In genomic region chr22:39519681-39520053, GRCh38 we compare ENCODE assay signal across 1 cellular context.
A peak's percentile ranks its signal among the peaks of the same experiment; 100 is the strongest.
TF ChIP-seq lines count a peak whose summit lies in the region.

No MANE protein-coding gene starts in this region.

TF ChIP-seq in K562, 482 proteins besides CTCF, POLR2A, EP300 and RAD21 (continued from another document and continues in another):
- TF ChIP-seq CUX1 (CRISPR knock-in tag; IDR thresholded peaks at IDR 0.05) (no peak), ZNF24 (IDR thresholded peaks at IDR 0.05) (no peak), ZNF431 (CRISPR knock-in tag; IDR thresholded peaks at IDR 0.05) (no peak), MTA3 (IDR thresholded peaks at IDR 0.05; ENCODE audit: borderline replicate concordance) (no peak), SIX5 (IDR thresholded peaks at IDR 0.05; ENCODE audit: borderline replicate concordance in 1 of 2, insufficient read depth in 1 of 2, low read depth in 1 of 2, low read length in 2 of 2) (no peak), DNMT1 (IDR thresholded peaks at IDR 0.05) (no peak), EZH2 (IDR thresholded peaks at IDR 0.05; ENCODE audit: borderline replicate concordance, low read depth, low read length) (no peak), ETV6 (IDR thresholded peaks at IDR 0.05; ENCODE audit: borderline replicate concordance in 1 of 2, low read depth in 2 of 2, low read length in 1 of 2) (no peak), ETV6 (CRISPR knock-in tag; IDR thresholded peaks at IDR 0.05; ENCODE audit: borderline replicate concordance) (no peak), ESRRB (CRISPR knock-in tag; IDR thresholded peaks at IDR 0.05; ENCODE audit: borderline replicate concordance) (no peak), TCF7L2 (IDR thresholded peaks at IDR 0.05; ENCODE audit: low read depth, low read length) (no peak), MCM2 (IDR thresholded peaks at IDR 0.05; ENCODE audit: low read depth) (no peak), SLC30A9 (CRISPR knock-in tag; IDR thresholded peaks at IDR 0.05) (no peak), FOXA3 (CRISPR knock-in tag; conservative IDR thresholded peaks at IDR 0.05 in 1 of 2, IDR thresholded peaks at IDR 0.05 in 1 of 2) (no peak), ATF3 (IDR thresholded peaks at IDR 0.05) (no peak), ATF3 (CRISPR knock-in tag; conservative IDR thresholded peaks at IDR 0.05) (no peak), STAG1 (CRISPR knock-in tag; IDR thresholded peaks at IDR 0.05; ENCODE audit: borderline replicate concordance) (no peak), ZNF764 (CRISPR knock-in tag; IDR thresholded peaks at IDR 0.05; ENCODE audit: low read depth) (no peak), ZNF407 (IDR thresholded peaks at IDR 0.05; ENCODE audit: low read depth) (no peak), ZMIZ1 (IDR thresholded peaks at IDR 0.05; ENCODE audit: low read depth in 2 of 2, low read length in 2 of 2) (peak in 1 of 2 experiments; percentile 35; a peak in 2 of 4 replicates), NCOA2 (IDR thresholded peaks at IDR 0.05; ENCODE audit: partially characterized antibody in 2 of 2) (no peak), ZNF184 (CRISPR knock-in tag; IDR thresholded peaks at IDR 0.05) (no peak), ZNF232 (CRISPR knock-in tag; IDR thresholded peaks at IDR 0.05) (no peak), PHB2 (IDR thresholded peaks at IDR 0.05; ENCODE audit: low read depth) (no peak), ZBTB34 (CRISPR knock-in tag; IDR thresholded peaks at IDR 0.05) (no peak), FOXA1 (IDR thresholded peaks at IDR 0.05; ENCODE audit: borderline replicate concordance) (no peak), FOXK2 (conservative IDR thresholded peaks at IDR 0.05 in 1 of 2, IDR thresholded peaks at IDR 0.05 in 1 of 2; ENCODE audit: low read depth in 2 of 2) (no peak), RBM22 (IDR thresholded peaks at IDR 0.05; ENCODE audit: low read depth, low read length, poor library complexity, severe bottlenecking) (peak; percentile 73), ZNF551 (CRISPR knock-in tag; IDR thresholded peaks at IDR 0.05) (no peak), MAFG (tag; conservative IDR thresholded peaks at IDR 0.05) (no peak), ZBTB33 (CRISPR knock-in tag; IDR thresholded peaks at IDR 0.05) (no peak), ZNF717 (CRISPR knock-in tag; IDR thresholded peaks at IDR 0.05) (no peak), SMAD4 (CRISPR knock-in tag; conservative IDR thresholded peaks at IDR 0.05) (no peak), ELK3 (CRISPR knock-in tag; IDR thresholded peaks at IDR 0.05) (no peak), MEF2D (tag; conservative IDR thresholded peaks at IDR 0.05; ENCODE audit: low read depth) (no peak), ZNF778 (CRISPR knock-in tag; IDR thresholded peaks at IDR 0.05) (no peak), ZNF436 (CRISPR knock-in tag; IDR thresholded peaks at IDR 0.05) (no peak), SAP30 (IDR thresholded peaks at IDR 0.05; ENCODE audit: borderline replicate concordance, insufficient read depth, low read depth, low read length, poor library complexity, severe bottlenecking) (peak; percentile 61)
